In genomic region chr14:75289840-75290388, GRCh38 we compare ENCODE assay signal across 19 cellular contexts. TPM values are rescaled to one million over a fixed set of nuclear protein-coding genes. Genes with fewer than 3 reads are reported as not detected.
A peak's percentile ranks its signal among the peaks of the same experiment; 100 is the strongest.
DNase-seq lines count a peak whose midpoint lies in the region; ATAC-seq and TF ChIP-seq lines count a peak whose summit lies in the region.
"Had no signal": no experiment of that assay in that cellular context is flagged by ENCODE, and none has a peak within 500 bp of the region (broad histone marks: within the 10 kb centered on the region; RNA-seq: fewer than 3 reads in every experiment).

No MANE protein-coding gene starts in this region.

- TF ChIP-seq CTCF in IMR-90 (conservative IDR thresholded peaks at IDR 0.05; ENCODE audit: low read depth, low read length) = no peak
- TF ChIP-seq CTCF in sigmoid colon (IDR thresholded peaks at IDR 0.05) = no peak

- no peak overlapping the region for H4K8ac ChIP-seq in IMR-90 (ENCODE audit: low read depth in 2 of 2, low read length in 2 of 2)

- H3K9me3 ChIP-seq in IMR-90 (ENCODE audit: control insufficient read depth, insufficient read depth, low read length) (no peaks in the 10 kb centered on the region), sigmoid colon (no peaks in the 10 kb centered on the region), right cardiac atrium (ENCODE audit: control insufficient read depth, low read length) (no peaks in the 10 kb centered on the region)
- H3K9me3 ChIP-seq: BE2C had no signal

- H2BK15ac ChIP-seq in IMR-90 (ENCODE audit: low read depth, low read length) = no peak overlapping the region

- H3K23ac ChIP-seq in IMR-90 (ENCODE audit: low read depth, low read length) = no peak overlapping the region

- TF ChIP-seq EP300 in sigmoid colon (IDR thresholded peaks at IDR 0.05) = no peak

- no peak overlapping the region for H3K9ac ChIP-seq in IMR-90 (ENCODE audit: low read depth, low read length)

- H3K14ac ChIP-seq in IMR-90 (replicated peaks; ENCODE audit: low read depth, low read length) = no peak overlapping the region

- BruUV-seq in IMR-90 (replicated peaks; lab: Mats Ljungman, UMichigan) = no TSS peak

- H3K4ac ChIP-seq in IMR-90 (ENCODE audit: low read depth, low read length) = no peak overlapping the region

- H3K27ac ChIP-seq in IMR-90 (ENCODE audit: insufficient read depth, low read length) = no peak overlapping the region
- H3K27ac ChIP-seq in sigmoid colon = no peak overlapping the region
- H3K27ac ChIP-seq in right cardiac atrium (ENCODE audit: low read length) = no peak overlapping the region
- H3K27ac ChIP-seq: RWPE1 had no signal

- no peak overlapping the region for H2BK120ac ChIP-seq in IMR-90 (ENCODE audit: low read depth, low read length)

- TF ChIP-seq POLR2A in IMR-90 (IDR thresholded peaks at IDR 0.05; ENCODE audit: low read depth, low read length) (no peak), sigmoid colon (IDR thresholded peaks at IDR 0.05) (no peak)

- no peak overlapping the region for H3K56ac ChIP-seq in IMR-90 (ENCODE audit: extremely low read depth, insufficient read depth, low read length)

- H3K9me3 Mint-ChIP-seq in activated CD8-positive, alpha-beta memory T cell treated with anti-CD3 and anti-CD28 coated beads, Interleukin-2, amount 10 ng/mL, durations not matched to agents 7 days and 5 days (ENCODE audit: low read depth) = no peaks in the 10 kb centered on the region
- no peaks in the 10 kb centered on the region for H3K9me3 Mint-ChIP-seq in activated naive CD4-positive, alpha-beta T cell treated with anti-CD3 and anti-CD28 coated beads for 36 hours

- dilution Hi-C loops in IMR-90 (cut with HindIII; ENCODE audit: low sequenced_read_pairs, unreplicated experiment) = no loop called here

- no peaks in the 10 kb centered on the region for H3K36me3 Mint-ChIP-seq in activated CD8-positive, alpha-beta memory T cell treated with anti-CD3 and anti-CD28 coated beads, Interleukin-2, amount 10 ng/mL, durations not matched to agents 7 days and 5 days
- no peaks in the 10 kb centered on the region for H3K36me3 Mint-ChIP-seq in activated naive CD4-positive, alpha-beta T cell treated with anti-CD3 and anti-CD28 coated beads for 36 hours (ENCODE audit: low read depth)

- H4K20me1 ChIP-seq in IMR-90 (ENCODE audit: insufficient read depth, low read length) = no peaks in the 10 kb centered on the region

- peaks cover 45% of the 10 kb centered on the region for H3K27me3 Mint-ChIP-seq in activated CD8-positive, alpha-beta memory T cell treated with anti-CD3 and anti-CD28 coated beads, Interleukin-2, amount 10 ng/mL, durations not matched to agents 7 days and 5 days
- peaks cover 3% of the 10 kb centered on the region for H3K27me3 Mint-ChIP-seq in activated naive CD4-positive, alpha-beta T cell treated with anti-CD3 and anti-CD28 coated beads for 36 hours (ENCODE audit: low read depth)

- peaks cover 6% of the 10 kb centered on the region; the same call in 1 of the 2 replicates for H3K9me1 ChIP-seq in IMR-90 (ENCODE audit: insufficient read depth, low read length)

- H3K27me3 ChIP-seq in IMR-90 (ENCODE audit: control insufficient read depth, insufficient read depth, low read length) = peaks cover 3% of the 10 kb centered on the region; the same call in 1 of the 2 replicates
- no peaks in the 10 kb centered on the region for H3K27me3 ChIP-seq in sigmoid colon
- H3K27me3 ChIP-seq in right cardiac atrium (ENCODE audit: control insufficient read depth, insufficient read depth) = no peaks in the 10 kb centered on the region
- H3K27me3 ChIP-seq: BE2C had no signal

- intact Hi-C loops in IMR-90 (cut with micrococcal nuclease) = loop anchor here (10.0 kb wide), 1 partner anchor 345 kb away; no protein-coding TSS in a partner anchor
- intact Hi-C loops in sigmoid colon (cut with DNase I) = no loop called here
- intact Hi-C loops in right cardiac atrium (cut with DNase I) = loop anchor here in 2 of 4 donors (10.0 kb wide), 1 partner anchor 55 kb away; no protein-coding TSS in a partner anchor
- intact Hi-C loops in activated naive CD4-positive, alpha-beta T cell treated with anti-CD3 and anti-CD28 coated beads for 36 hours (cut with micrococcal nuclease) = loop anchor here (5.0 kb wide), 1 partner anchor 448 kb away; no protein-coding TSS in a partner anchor

- H4K91ac ChIP-seq in IMR-90 (ENCODE audit: insufficient read depth, low read depth, low read length) = no peak overlapping the region

- H3K4me2 ChIP-seq in IMR-90 (ENCODE audit: low read depth, low read length) = no peak overlapping the region

- ATAC-seq in activated CD8-positive, alpha-beta memory T cell treated with anti-CD3 and anti-CD28 coated beads, Interleukin-2, amount 10 ng/mL, durations not matched to agents 7 days and 5 days = no peak
- ATAC-seq in IMR-90 (ENCODE audit: low read depth) = no peak
- no peak for ATAC-seq in right cardiac atrium
- ATAC-seq: PC-3 had no signal

- no peak for TF ChIP-seq RAD21 in IMR-90 (IDR thresholded peaks at IDR 0.05; ENCODE audit: low read length)

- no peak overlapping the region for H3K27ac Mint-ChIP-seq in activated CD8-positive, alpha-beta memory T cell treated with anti-CD3 and anti-CD28 coated beads, Interleukin-2, amount 10 ng/mL, durations not matched to agents 7 days and 5 days
- no peak overlapping the region for H3K27ac Mint-ChIP-seq in activated naive CD4-positive, alpha-beta T cell treated with anti-CD3 and anti-CD28 coated beads for 36 hours

- no peak overlapping the region for H3K18ac ChIP-seq in IMR-90 (ENCODE audit: low read depth, low read length)

- H2AK5ac ChIP-seq in IMR-90 (ENCODE audit: low read depth, low read length) = no peak overlapping the region

- H2BK5ac ChIP-seq in IMR-90 (ENCODE audit: low read depth, low read length, poor library complexity, severe bottlenecking) = no peak overlapping the region

- H4K5ac ChIP-seq in IMR-90 (ENCODE audit: low read depth, low read length) = no peak overlapping the region

- CTCF ChIA-PET in activated CD8-positive, alpha-beta memory T cell treated with anti-CD3 and anti-CD28 coated beads, Interleukin-2, amount 10 ng/mL, durations not matched to agents 7 days and 5 days (lab: Charles Lee) = interaction anchor here (0.7 to 1.4 kb wide), 5 partner anchors 9 to 199 kb away, joined by 3 to 4 read pairs (median 3); no protein-coding TSS in a partner anchor
- CTCF ChIA-PET in IMR-90 (lab: Yijun Ruan, JAX) = no interaction called here
- CTCF ChIA-PET in activated naive CD4-positive, alpha-beta T cell treated with anti-CD3 and anti-CD28 coated beads for 36 hours (lab: Charles Lee) = interaction anchor here (0.9 to 1.1 kb wide), 2 partner anchors 13 to 160 kb away, joined by 3 read pairs; no protein-coding TSS in a partner anchor

- WGBS in IMR-90 (ENCODE audit: extremely low coverage in 2 of 2, insufficient read length in 1 of 2), 2 experiments = 100% methylated on average over 1 of the region's 3 CpGs; no CpG with 5 or more reads in 1 of the 2 experiments
- WGBS in sigmoid colon, 2 donors = 82 to 90% methylated on average over 3 of the region's 3 CpGs
- 85% methylated on average over 3 of the region's 3 CpGs for WGBS in right cardiac atrium

- no peak overlapping the region for H2BK20ac ChIP-seq in IMR-90 (ENCODE audit: low read depth, low read length)

- H3K4me3 ChIP-seq in IMR-90 (ENCODE audit: insufficient read depth, low read depth, low read length) (no peak overlapping the region), sigmoid colon (no peak overlapping the region), right cardiac atrium (ENCODE audit: low read length) (no peak overlapping the region)

- in situ Hi-C loops in IMR-90 (cut with MboI; ENCODE audit: low sequenced_read_pairs) = loop anchor here (25.0 kb wide), 1 partner anchor 1747 kb away; the partner anchor contains the start of gene IRF2BPL

- no peaks in the 10 kb centered on the region for H3K36me3 ChIP-seq in IMR-90 (ENCODE audit: control insufficient read depth, insufficient read depth, low read length)
- H3K36me3 ChIP-seq in sigmoid colon = no peaks in the 10 kb centered on the region
- H3K36me3 ChIP-seq: BE2C had no signal

- peaks cover 9% of the 10 kb centered on the region for H3K4me1 Mint-ChIP-seq in activated CD8-positive, alpha-beta memory T cell treated with anti-CD3 and anti-CD28 coated beads, Interleukin-2, amount 10 ng/mL, durations not matched to agents 7 days and 5 days
- H3K4me1 Mint-ChIP-seq in activated naive CD4-positive, alpha-beta T cell treated with anti-CD3 and anti-CD28 coated beads for 36 hours (ENCODE audit: low read depth) = peaks cover 7% of the 10 kb centered on the region

- peak; percentile 10 for DNase-seq in activated CD8-positive, alpha-beta memory T cell treated with anti-CD3 and anti-CD28 coated beads, Interleukin-2, amount 50 U/mL, for 48 hours
- no peak for DNase-seq in activated CD8-positive, alpha-beta memory T cell treated with anti-CD3 and anti-CD28 coated beads, Interleukin-2, amount 10 ng/mL, durations not matched to agents 7 days and 5 days
- no peak for DNase-seq in IMR-90
- DNase-seq in fibroblast of gingiva (ENCODE audit: low read depth) = peak; percentile 26
- peak; percentile 22 for DNase-seq in sigmoid colon
- no peak for DNase-seq in SK-N-DZ (ENCODE audit: low spot score)
- no peak for DNase-seq in right cardiac atrium
- DNase-seq in activated naive CD4-positive, alpha-beta T cell treated with anti-CD3 and anti-CD28 coated beads for 36 hours = no peak
- DNase-seq: 8988T, BE2C, GOT3, Kasumi-1, MM.1S, NCI-H1092 treated with DMSO at 0.1 percent for 48 hours, NCI-H187, NCI-H446, NCI-H69, PC-3 had no signal

- peaks cover 0 to 4% of the 10 kb centered on the region in 2 experiments; a peak in 1 of 4 replicates for H3K79me1 ChIP-seq in IMR-90 (ENCODE audit: low read depth in 1 of 2, low read length in 2 of 2)

- H2AFZ ChIP-seq in IMR-90 (replicated peaks; ENCODE audit: low read length, poor library complexity) = no peak overlapping the region

- H3K4me1 ChIP-seq in IMR-90 (ENCODE audit: control insufficient read depth, insufficient read depth, low read length) (peaks cover 5% of the 10 kb centered on the region), sigmoid colon (peaks cover 0 to 15% (median 5%) of the 10 kb centered on the region in 4 donors), right cardiac atrium (ENCODE audit: control insufficient read depth, insufficient read depth, low read length) (peaks cover 3% of the 10 kb centered on the region)
- H3K4me1 ChIP-seq: BE2C had no signal

- POLR2A ChIA-PET in IMR-90 (lab: Charles Lee; ENCODE audit: unreplicated experiment) = no interaction called here

- no peak overlapping the region for H3K4me3 Mint-ChIP-seq in activated CD8-positive, alpha-beta memory T cell treated with anti-CD3 and anti-CD28 coated beads, Interleukin-2, amount 10 ng/mL, durations not matched to agents 7 days and 5 days
- H3K4me3 Mint-ChIP-seq in activated naive CD4-positive, alpha-beta T cell treated with anti-CD3 and anti-CD28 coated beads for 36 hours = no peak overlapping the region

- no peak overlapping the region for H2AK9ac ChIP-seq in IMR-90 (replicated peaks; ENCODE audit: low read depth, low read length, poor library complexity)

RNA-seq across cellular contexts. Expression of gene FOS, which starts 11.3 kb away (rescaled TPM):
- total RNA-seq in activated CD8-positive, alpha-beta memory T cell treated with anti-CD3 and anti-CD28 coated beads, Interleukin-2, amount 10 ng/mL, durations not matched to agents 7 days and 5 days = 10 to 100 TPM in 1 of 2 experiments, 1 to 10 TPM in 1; 6.9 to 78.6 TPM
- total RNA-seq in IMR-90 (2012; rRNA removed) (53.6 and 86.7 TPM in 2 replicates), sigmoid colon (1,000 to 10,000 TPM in 1 of 4 donors, 100 to 1,000 TPM in 3; 172 to 1,048 (median 650) TPM), right cardiac atrium (100 to 1,000 TPM in 1 of 4 donors, 10 to 100 TPM in 3; 15.7 to 244 (median 46.3) TPM)
- polyA plus RNA-seq in IMR-90 (2012; rRNA removed) (171 and 406 TPM in 2 replicates), sigmoid colon (100 to 1,000 TPM; 108 to 374 (median 306) TPM), right cardiac atrium (144 TPM)
- polyA plus RNA-seq in IMR-90 (2012; cell fraction: cytosol; rRNA removed) = 405 and 665 TPM in 2 replicates
- polyA plus RNA-seq in IMR-90 (2012; cell fraction: nucleus; rRNA removed; ENCODE audit: low replicate concordance) = 1,840 and 2,271 TPM in 2 replicates
- polyA plus RNA-seq in SK-N-DZ (2014; cell fraction: cytosol; rRNA removed) = 2.0 and 2.5 TPM in 2 replicates
- polyA plus RNA-seq in SK-N-DZ (2014; cell fraction: nucleus; rRNA removed) = 9.7 and 20.3 TPM in 2 replicates
- total RNA-seq in activated naive CD4-positive, alpha-beta T cell treated with anti-CD3 and anti-CD28 coated beads for 36 hours = 10 to 100 TPM; 34.5 to 35.7 TPM

Comparison
In these comparisons a context has a peak if more than half of its experiments do, and no peak if none do; other contexts are left out.
1. DNase-seq: peak in activated CD8-positive, alpha-beta memory T cell treated with anti-CD3 and anti-CD28 coated beads, Interleukin-2, amount 50 U/mL, for 48 hours (single experiment), fibroblast of gingiva (single experiment) and sigmoid colon (single experiment); none in activated CD8-positive, alpha-beta memory T cell treated with anti-CD3 and anti-CD28 coated beads, Interleukin-2, amount 10 ng/mL, durations not matched to agents 7 days and 5 days (single experiment), IMR-90 (single experiment), SK-N-DZ (single experiment), right cardiac atrium (0 of 3) and activated naive CD4-positive, alpha-beta T cell treated with anti-CD3 and anti-CD28 coated beads for 36 hours (single experiment).